20 cellular contexts compared by ENCODE assay signal in the genomic region with DNA sequence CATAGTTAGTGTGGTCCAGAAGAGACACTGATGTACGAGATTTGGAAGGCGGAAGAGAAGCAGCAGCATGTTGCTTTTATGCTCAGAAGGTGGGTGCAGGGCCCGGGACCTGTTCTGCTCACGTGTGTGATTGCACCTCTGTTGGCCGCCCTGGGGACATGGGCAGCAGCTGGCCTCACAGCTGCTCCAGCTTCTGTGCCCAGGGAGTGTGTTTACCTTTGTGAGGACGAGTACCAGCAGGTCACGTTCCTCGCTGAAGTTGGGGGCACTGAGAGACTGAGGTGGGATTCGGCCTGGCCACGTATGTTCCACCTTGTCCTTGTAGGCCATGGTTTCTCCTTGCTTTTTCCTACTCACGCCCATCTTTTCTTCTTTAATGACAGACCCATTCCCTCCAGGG.
"Had no signal": no experiment of that assay in that cellular context is flagged by ENCODE, and none has a peak within 500 bp of the region (broad histone marks: within the 10 kb centered on the region; RNA-seq: fewer than 3 reads in every experiment).

No MANE protein-coding gene starts in this region.

- ATAC-seq: gastroesophageal sphincter; heart left ventricle; left cardiac atrium; left lung; naive thymus-derived CD4-positive, alpha-beta T cell; psoas muscle; right cardiac atrium; stimulated activated memory B cell treated with anti-CD40 and anti-IgM and Interleukin-4, amounts not matched to agents 10 μg/mL and 1 μg/mL and 100 μg/mL, for 72 hours had no signal

- H3K36me3 Mint-ChIP-seq: naive thymus-derived CD4-positive, alpha-beta T cell; neural progenitor cell; stimulated activated memory B cell treated with anti-CD40 and anti-IgM and Interleukin-4, amounts not matched to agents 10 μg/mL and 1 μg/mL and 100 μg/mL, for 72 hours had no signal

- DNase-seq: dermis blood vessel endothelial cell; effector memory CD4-positive, alpha-beta T cell; foreskin keratinocyte; heart left ventricle; left cardiac atrium; mesendoderm; midbrain; naive thymus-derived CD4-positive, alpha-beta T cell; nucleus accumbens; psoas muscle; right cardiac atrium; sigmoid colon; stimulated activated CD4-positive, alpha-beta T cell treated with anti-CD3 and anti-CD28 coated beads, Interleukin-4, amount 100 ng/mL, for 4 hours; trophoblast cell had no signal

- H3K27ac Mint-ChIP-seq: naive thymus-derived CD4-positive, alpha-beta T cell; nephron; neural progenitor cell; stimulated activated memory B cell treated with anti-CD40 and anti-IgM and Interleukin-4, amounts not matched to agents 10 μg/mL and 1 μg/mL and 100 μg/mL, for 72 hours; stimulated activated naive CD8-positive, alpha-beta T cell treated with anti-CD3 and anti-CD28 coated beads, Interleukin-15, Interleukin-2, amounts not matched to agents 100 ng/mL and 50 ng/mL, for 24 hours had no signal

- H3K27me3 Mint-ChIP-seq: stimulated activated memory B cell treated with anti-CD40 and anti-IgM and Interleukin-4, amounts not matched to agents 10 μg/mL and 1 μg/mL and 100 μg/mL, for 72 hours had no signal

- H3K9me3 Mint-ChIP-seq: naive thymus-derived CD4-positive, alpha-beta T cell; nephron; neural progenitor cell; stimulated activated memory B cell treated with anti-CD40 and anti-IgM and Interleukin-4, amounts not matched to agents 10 μg/mL and 1 μg/mL and 100 μg/mL, for 72 hours; stimulated activated naive CD8-positive, alpha-beta T cell treated with anti-CD3 and anti-CD28 coated beads, Interleukin-15, Interleukin-2, amounts not matched to agents 100 ng/mL and 50 ng/mL, for 24 hours had no signal

- H3K4me1 Mint-ChIP-seq: stimulated activated memory B cell treated with anti-CD40 and anti-IgM and Interleukin-4, amounts not matched to agents 10 μg/mL and 1 μg/mL and 100 μg/mL, for 72 hours had no signal

- H3K4me3 Mint-ChIP-seq: naive thymus-derived CD4-positive, alpha-beta T cell; nephron; neural progenitor cell; stimulated activated memory B cell treated with anti-CD40 and anti-IgM and Interleukin-4, amounts not matched to agents 10 μg/mL and 1 μg/mL and 100 μg/mL, for 72 hours; stimulated activated naive CD8-positive, alpha-beta T cell treated with anti-CD3 and anti-CD28 coated beads, Interleukin-15, Interleukin-2, amounts not matched to agents 100 ng/mL and 50 ng/mL, for 24 hours had no signal
